Comparison of ENCODE assay signal across 9 cellular contexts in the genomic region with DNA sequence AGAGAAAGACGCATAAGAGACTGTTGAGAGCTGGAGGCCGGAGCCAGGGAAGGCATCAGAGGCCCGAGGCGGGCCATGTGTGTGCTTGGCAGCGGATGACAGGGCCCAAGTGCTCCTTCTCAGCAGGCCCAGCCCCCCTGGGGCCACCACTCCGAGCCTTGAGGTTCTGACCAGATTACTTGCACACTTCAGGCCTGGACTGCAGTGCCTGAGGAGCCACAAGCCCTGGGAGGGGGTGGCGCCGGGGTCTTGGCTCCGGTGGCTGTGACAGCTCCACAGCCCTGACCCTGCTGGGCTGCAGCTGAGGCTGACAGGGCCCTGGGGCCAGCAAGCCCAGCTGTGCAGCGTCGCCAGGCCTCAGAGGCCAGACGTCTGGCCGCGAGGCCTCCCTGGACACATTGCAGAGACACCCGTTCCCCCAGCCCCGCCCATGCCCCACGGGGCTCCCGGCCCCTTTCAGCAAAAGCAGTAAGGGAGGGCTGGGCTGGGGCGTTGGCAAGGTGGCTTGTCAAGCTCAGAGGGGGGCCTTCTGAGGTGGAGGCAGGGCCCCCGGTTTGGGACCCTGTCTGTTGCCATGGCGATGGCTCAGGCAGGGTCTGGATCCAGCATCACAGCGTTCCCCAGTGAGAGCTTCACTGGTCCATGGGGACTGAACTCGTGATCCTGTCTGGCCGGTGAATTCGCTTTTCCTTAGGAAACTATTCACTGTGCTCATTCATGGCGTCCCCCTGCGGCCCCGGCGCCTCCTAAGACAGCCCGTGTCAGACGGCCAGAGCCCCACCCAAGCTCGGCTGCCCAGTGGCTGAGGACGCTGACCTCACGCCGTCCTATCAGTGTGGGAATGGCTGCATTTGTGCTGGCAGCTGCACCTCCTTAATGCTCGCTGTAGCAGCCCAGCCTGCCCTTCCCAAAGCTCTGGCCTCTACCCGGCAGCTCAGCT. TPM values are rescaled to one million over a fixed set of nuclear protein-coding genes. Genes with fewer than 3 reads are reported as not detected.
A peak's percentile ranks its signal among the peaks of the same experiment; 100 is the strongest.
DNase-seq lines count a peak whose midpoint lies in the region; ATAC-seq and TF ChIP-seq lines count a peak whose summit lies in the region.
"Had no signal": no experiment of that assay in that cellular context is flagged by ENCODE, and none has a peak within 500 bp of the region (broad histone marks: within the 10 kb centered on the region; RNA-seq: fewer than 3 reads in every experiment).

No MANE protein-coding gene starts in this region.

- intact Hi-C loops in body of pancreas (cut with DNase I), result no loop called here
- intact Hi-C loops in prostate gland (cut with DNase I), result no loop called here

- H3K4me3 ChIP-seq in body of pancreas (no peak overlapping the region), prostate gland (no peak overlapping the region)

- H3K36me3 ChIP-seq in body of pancreas (replicated peaks in 1 of 2; ENCODE audit: insufficient read depth in 1 of 2, low read depth in 2 of 2) (no peaks in the 10 kb centered on the region), prostate gland (no peaks in the 10 kb centered on the region)

- H3K4me1 ChIP-seq in body of pancreas, result peaks cover 76% of the 10 kb centered on the region
- H3K4me1 ChIP-seq in prostate gland (replicated peaks), result peaks cover 5% of the 10 kb centered on the region

- H3K27me3 ChIP-seq in body of pancreas (no peaks in the 10 kb centered on the region), prostate gland (replicated peaks; ENCODE audit: insufficient read depth) (no peaks in the 10 kb centered on the region)

- ATAC-seq in body of pancreas (peak; percentile 85), HG03097 (IDR thresholded peaks at IDR 0.05; ENCODE audit: low FRiP score, unreplicated experiment) (no peak)

- H3K9me3 ChIP-seq in body of pancreas (no peaks in the 10 kb centered on the region), prostate gland (no peaks in the 10 kb centered on the region)

- TF ChIP-seq POLR2A in body of pancreas (IDR thresholded peaks at IDR 0.05), result peak in 2 of 3 donors; percentile 31 to 37
- TF ChIP-seq POLR2A in prostate gland (IDR thresholded peaks at IDR 0.05), result no peak

- 22 to 45% methylated on average over 13 to 37 of the region's 37 CpGs for WGBS in body of pancreas, 2 donors
- WGBS in prostate gland, result 45% methylated on average over 37 of the region's 37 CpGs

- DNase-seq in Ammon's horn (ENCODE audit: low spot score) (peak; percentile 74), body of pancreas (peak; percentile 87 to 94 (median 92)), iPS-NIHi11 (ENCODE audit: low spot score) (peak; percentile 40), prostate gland (ENCODE audit: low spot score) (no peak), HK-2 (ENCODE audit: unreplicated experiment) (no peak), OCI-M2 (lab: John Stamatoyannopoulos, UW; ENCODE audit: unreplicated experiment) (no peak), NCI-H524 (lab: John Stamatoyannopoulos, UW) (no peak)

- H3K27ac ChIP-seq in body of pancreas, result peak overlapping the region; percentile 83 to 90 (median 86)
- peak overlapping the region; percentile 56 to 78 for H3K27ac ChIP-seq in prostate gland
- H3K27ac ChIP-seq: C4-2B had no signal

- TF ChIP-seq CTCF in body of pancreas (IDR thresholded peaks at IDR 0.05) (no peak), prostate gland (IDR thresholded peaks at IDR 0.05) (no peak)

RNA-seq across cellular contexts. Expression of a gene that starts 5.7 kb away (rescaled TPM):
- 100 to 1,000 TPM in 1 of 2 donors, 10 to 100 TPM in 1; 92.6 to 131 TPM for total RNA-seq in body of pancreas
- total RNA-seq in prostate gland, result 10 to 100 TPM; 34.7 to 93.4 TPM

RNA-seq across cellular contexts. Expression of a gene that starts 50.0 kb away (rescaled TPM):
- total RNA-seq in body of pancreas, result 10 to 100 TPM; 10.1 to 27.4 TPM
- total RNA-seq in prostate gland, result 10 to 100 TPM; 12.8 to 41.2 TPM

Comparison
In these comparisons a context has a peak if more than half of its experiments do, and no peak if none do; other contexts are left out.
1. DNase-seq: peak in Ammon's horn (single experiment), body of pancreas (4 of 4) and iPS-NIHi11 (single experiment); none in prostate gland (single experiment), HK-2 (single experiment), OCI-M2 (single experiment) and NCI-H524 (0 of 2).